Comparison of ENCODE assay signal across 9 cellular contexts in the genomic region with DNA sequence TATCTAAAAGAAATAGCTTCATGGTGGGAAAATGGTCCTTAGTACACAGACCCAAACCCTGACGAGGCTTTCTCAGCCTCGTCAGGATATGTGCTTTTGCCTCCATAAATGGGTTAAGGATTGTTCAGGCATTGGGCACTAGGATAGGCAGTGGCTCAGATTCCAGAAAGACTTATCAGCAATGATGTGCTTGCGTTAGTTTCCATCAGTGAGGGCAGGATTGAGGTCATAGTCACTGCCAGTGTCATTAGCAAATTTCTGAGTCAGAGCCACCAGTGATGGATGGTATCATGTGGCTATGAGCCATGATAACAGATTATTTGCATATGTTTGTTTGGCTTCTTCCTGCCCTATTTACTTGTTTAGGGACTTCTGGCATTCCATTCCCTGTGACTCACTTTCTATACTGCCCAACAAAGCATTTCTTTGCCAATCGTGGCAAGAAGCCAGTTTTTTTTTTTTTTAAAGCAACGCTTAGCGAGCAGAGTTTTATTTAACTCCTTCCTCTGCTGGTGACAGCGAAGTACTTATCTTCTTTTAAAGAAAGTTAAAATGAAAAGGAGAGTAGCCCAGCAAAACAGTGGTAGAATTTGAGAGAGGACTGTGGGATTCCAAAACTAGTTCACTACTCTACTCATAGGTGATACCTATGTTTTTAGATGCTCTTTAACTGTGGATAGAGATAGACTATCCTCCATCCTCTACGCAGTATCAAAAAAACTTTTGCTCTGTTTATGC. TPM values are rescaled to one million over a fixed set of nuclear protein-coding genes. Genes with fewer than 3 reads are reported as not detected.
DNase-seq lines count a peak whose midpoint lies in the region; FAIRE-seq and TF ChIP-seq lines count a peak whose summit lies in the region.
"Had no signal": no experiment of that assay in that cellular context is flagged by ENCODE, and none has a peak within 500 bp of the region (broad histone marks: within the 10 kb centered on the region; RNA-seq: fewer than 3 reads in every experiment).

No MANE protein-coding gene starts in this region.

- no peak overlapping the region for H3K4me3 Mint-ChIP-seq in activated CD4-positive, alpha-beta memory T cell treated with anti-CD3 and anti-CD28 coated beads for 36 hours
- H3K4me3 Mint-ChIP-seq in activated CD4-positive, alpha-beta memory T cell treated with anti-CD3 and anti-CD28 coated beads, Interleukin-2, amount 10 ng/mL, durations not matched to agents 7 days and 5 days: no peak overlapping the region
- no peak overlapping the region for H3K4me3 Mint-ChIP-seq in activated T-helper 2 cell treated with anti-CD3 and anti-CD28 coated beads, Interferon-gamma antibody, Interleukin-2, Interleukin-4, amounts not matched to agents 10 μg/mL and 5 μg/mL and 100 μg/mL, durations not matched to agents 14 hours and 24 hours and 36 hours (ENCODE audit: low read depth)

- no peaks in the 10 kb centered on the region for H3K27me3 ChIP-seq in H1 (replicated peaks in 1 of 4; ENCODE audit: control insufficient read depth in 3 of 4, extremely low read depth in 1 of 4, insufficient read depth in 3 of 4, low read length in 3 of 4)
- H3K27me3 ChIP-seq in effector memory CD4-positive, alpha-beta T cell (replicated peaks; ENCODE audit: control insufficient read depth, insufficient read depth, low read length, poor library complexity, severe bottlenecking): no peaks in the 10 kb centered on the region

- no peak overlapping the region for H4K91ac ChIP-seq in H1 (replicated peaks; ENCODE audit: insufficient read length, low read length)

- H3K23ac ChIP-seq in H1 (ENCODE audit: insufficient read length): no peak overlapping the region

- H3K27me3 Mint-ChIP-seq in activated CD4-positive, alpha-beta memory T cell treated with anti-CD3 and anti-CD28 coated beads for 36 hours: peaks cover 2% of the 10 kb centered on the region
- H3K27me3 Mint-ChIP-seq in activated CD4-positive, alpha-beta memory T cell treated with anti-CD3 and anti-CD28 coated beads, Interleukin-2, amount 10 ng/mL, durations not matched to agents 7 days and 5 days: no peaks in the 10 kb centered on the region
- H3K27me3 Mint-ChIP-seq in activated T-helper 2 cell treated with anti-CD3 and anti-CD28 coated beads, Interferon-gamma antibody, Interleukin-2, Interleukin-4, amounts not matched to agents 10 μg/mL and 5 μg/mL and 100 μg/mL, durations not matched to agents 14 hours and 24 hours and 36 hours (ENCODE audit: low read depth): no peaks in the 10 kb centered on the region

- no peak for TF ChIP-seq RAD21 in H1 (IDR thresholded peaks at IDR 0.05 in 1 of 2, conservative IDR thresholded peaks at IDR 0.05 in 1 of 2; ENCODE audit: low read depth in 2 of 2, low read length in 2 of 2)

- no peak overlapping the region for H4K8ac ChIP-seq in H1 (ENCODE audit: extremely low read depth, insufficient read depth, low read length)

- no peak overlapping the region for H4K5ac ChIP-seq in H1 (ENCODE audit: insufficient read length, low read depth, low read length)

- H3K18ac ChIP-seq in H1 (ENCODE audit: extremely low read depth, low read length): no peak overlapping the region

- H3K36me3 ChIP-seq in H1 (ENCODE audit: control insufficient read depth in 2 of 4, insufficient read depth in 4 of 4, low read length in 3 of 4) (no peaks in the 10 kb centered on the region), mesodermal cell (ENCODE audit: control insufficient read depth, insufficient read depth, low read length) (no peaks in the 10 kb centered on the region)
- H3K36me3 ChIP-seq in effector memory CD4-positive, alpha-beta T cell (ENCODE audit: control insufficient read depth, insufficient read depth, low read length): no peaks in the 10 kb centered on the region

- DNase-seq in activated CD4-positive, alpha-beta memory T cell treated with anti-CD3 and anti-CD28 coated beads for 36 hours: peak; percentile 13
- no peak for DNase-seq in activated CD4-positive, alpha-beta memory T cell treated with anti-CD3 and anti-CD28 coated beads, Interleukin-2, amount 10 ng/mL, durations not matched to agents 7 days and 5 days
- DNase-seq in NCI-H345 (lab: John Stamatoyannopoulos, UW): peak; percentile 68
- peak; percentile 50 to 53 for DNase-seq in H1 (ENCODE audit: low read depth in 1 of 2, low spot score in 2 of 2)
- no peak for DNase-seq in effector memory CD4-positive, alpha-beta T cell
- no peak for DNase-seq in Kasumi-1 (lab: John Stamatoyannopoulos, UW)
- no peak for DNase-seq in activated T-helper 2 cell treated with anti-CD3 and anti-CD28 coated beads, Interferon-gamma antibody, Interleukin-2, Interleukin-4, amounts not matched to agents 10 μg/mL and 5 μg/mL and 100 μg/mL, durations not matched to agents 14 hours and 24 hours and 36 hours (ENCODE audit: low spot score)

- peak overlapping the region in 2 of 4 experiments; percentile 5 to 22; a peak in 3 of 7 replicates for H3K9ac ChIP-seq in H1 (replicated peaks in 1 of 4; ENCODE audit: extremely low read depth in 1 of 4, low read depth in 3 of 4, low read length in 3 of 4)

- no peaks in the 10 kb centered on the region; the same call in 1 of the 2 replicates for H3K23me2 ChIP-seq in H1 (ENCODE audit: low read depth, low read length)

- H3K56ac ChIP-seq in H1 (replicated peaks; ENCODE audit: insufficient read length, low read depth, low read length): no peak overlapping the region

- CTCF ChIA-PET in activated CD4-positive, alpha-beta memory T cell treated with anti-CD3 and anti-CD28 coated beads for 36 hours (lab: Charles Lee): interaction anchor here (0.6 to 7.4 kb wide), 5 partner anchors 83 to 365 kb away, joined by 3 to 96 read pairs (median 3); no protein-coding TSS in a partner anchor
- CTCF ChIA-PET in activated CD4-positive, alpha-beta memory T cell treated with anti-CD3 and anti-CD28 coated beads, Interleukin-2, amount 10 ng/mL, durations not matched to agents 7 days and 5 days (lab: Charles Lee): interaction anchor here (3.6 kb wide), 1 partner anchor 298 kb away, joined by 23 read pairs; no protein-coding TSS in a partner anchor
- CTCF ChIA-PET in H1 (lab: Charles Lee; ENCODE audit: partially characterized antibody): interaction anchor here (0.6 to 7.3 kb wide), 8 partner anchors 14 to 365 kb away, joined by 3 to 49 read pairs (median 3); no protein-coding TSS in a partner anchor

- peak overlapping the region; percentile 87; the same call in 1 of the 2 replicates for H2BK5ac ChIP-seq in H1 (ENCODE audit: low read depth, low read length)

- peak overlapping the region; percentile 5 to 58 for H3K4me2 ChIP-seq in H1 (ENCODE audit: insufficient read depth in 1 of 2, low read depth in 2 of 2, low read length in 2 of 2)

- POLR2A ChIA-PET in activated CD4-positive, alpha-beta memory T cell treated with anti-CD3 and anti-CD28 coated beads for 36 hours (lab: Charles Lee): no interaction called here
- POLR2A ChIA-PET in activated CD4-positive, alpha-beta memory T cell treated with anti-CD3 and anti-CD28 coated beads, Interleukin-2, amount 10 ng/mL, durations not matched to agents 7 days and 5 days (lab: Charles Lee): interaction anchor here (1.1 kb wide), 1 partner anchor 268 kb away, joined by 3 read pairs; no protein-coding TSS in a partner anchor
- POLR2A ChIA-PET in H1 (lab: Charles Lee; ENCODE audit: partially characterized antibody): interaction anchor here (2.7 kb wide), 1 partner anchor 179 kb away, joined by 8 read pairs; a partner anchor contains a TSS

- no peaks in the 10 kb centered on the region for H3K79me1 ChIP-seq in H1 (ENCODE audit: low read depth, low read length)

- no peaks in the 10 kb centered on the region for H3K9me3 Mint-ChIP-seq in activated CD4-positive, alpha-beta memory T cell treated with anti-CD3 and anti-CD28 coated beads for 36 hours
- H3K9me3 Mint-ChIP-seq in activated CD4-positive, alpha-beta memory T cell treated with anti-CD3 and anti-CD28 coated beads, Interleukin-2, amount 10 ng/mL, durations not matched to agents 7 days and 5 days: no peaks in the 10 kb centered on the region
- no peaks in the 10 kb centered on the region for H3K9me3 Mint-ChIP-seq in activated T-helper 2 cell treated with anti-CD3 and anti-CD28 coated beads, Interferon-gamma antibody, Interleukin-2, Interleukin-4, amounts not matched to agents 10 μg/mL and 5 μg/mL and 100 μg/mL, durations not matched to agents 14 hours and 24 hours and 36 hours

- H2BK15ac ChIP-seq in H1 (ENCODE audit: low read length): no peak overlapping the region

- H3K4ac ChIP-seq in H1 (replicated peaks; ENCODE audit: insufficient read length, low read depth, low read length): no peak overlapping the region

- H2BK120ac ChIP-seq in H1 (replicated peaks; ENCODE audit: low read depth, low read length): peak overlapping the region; percentile 40

- FAIRE-seq in H1 (lab: Jason Lieb, UNC): peak; percentile 19

- H2BK20ac ChIP-seq in H1 (ENCODE audit: low read length): 0 out of 2 replicates have a peak overlapping the region, but pooled peaks have one; percentile 19

- no peak; a peak in 1 of 3 replicates for TF ChIP-seq EP300 in H1 (IDR thresholded peaks at IDR 0.05; ENCODE audit: borderline replicate concordance in 1 of 2, low read depth in 2 of 2, low read length in 2 of 2)

- no peak overlapping the region for H2AK5ac ChIP-seq in H1 (ENCODE audit: low read depth, low read length)

- no peaks in the 10 kb centered on the region for H3K79me2 ChIP-seq in H1 (ENCODE audit: control insufficient read depth in 1 of 2, insufficient read depth in 2 of 2, low read length in 2 of 2)

- H3K4me3 ChIP-seq in H1 (ENCODE audit: extremely low read depth in 1 of 4, insufficient read depth in 2 of 4, low read depth in 3 of 4, low read length in 4 of 4) (peak overlapping the region in 1 of 4 experiments; percentile 39; a peak in 2 of 8 replicates), mesodermal cell (ENCODE audit: extremely low read depth, insufficient read depth, low read length, poor library complexity, severe bottlenecking) (no peak overlapping the region)
- H3K4me3 ChIP-seq in effector memory CD4-positive, alpha-beta T cell (ENCODE audit: insufficient read depth, low read depth, low read length, poor library complexity, severe bottlenecking): no peak overlapping the region

- no peak; a peak in 1 of 3 replicates for TF ChIP-seq POLR2A in H1 (IDR thresholded peaks at IDR 0.05; ENCODE audit: control extremely low read depth in 1 of 2, low read depth in 2 of 2, low read length in 2 of 2)

- no peaks in the 10 kb centered on the region for H3K9me3 ChIP-seq in H1 (ENCODE audit: insufficient read depth in 2 of 2, low read depth in 1 of 2, low read length in 1 of 2)
- no peaks in the 10 kb centered on the region for H3K9me3 ChIP-seq in mesodermal cell (ENCODE audit: control insufficient read depth, low read length)
- H3K9me3 ChIP-seq in effector memory CD4-positive, alpha-beta T cell (ENCODE audit: control insufficient read depth, low read length): no peaks in the 10 kb centered on the region

- peak overlapping the region; percentile 41; the same call in 1 of the 2 replicates for H2BK12ac ChIP-seq in H1 (ENCODE audit: low read depth, low read length)

- peak overlapping the region; percentile 46; the same call in 1 of the 2 replicates for H3K27ac ChIP-seq in H1 (ENCODE audit: low read depth, low read length)
- peak overlapping the region; percentile 89 for H3K27ac ChIP-seq in mesodermal cell (ENCODE audit: low read depth, low read length, severe bottlenecking)
- no peak overlapping the region for H3K27ac ChIP-seq in effector memory CD4-positive, alpha-beta T cell (ENCODE audit: insufficient read depth, low read length, poor library complexity, severe bottlenecking)

- no peaks in the 10 kb centered on the region for H4K20me1 ChIP-seq in H1 (replicated peaks in 1 of 2; ENCODE audit: control insufficient read depth in 1 of 2, insufficient read depth in 2 of 2, low read length in 2 of 2)

- intact Hi-C loops in activated CD4-positive, alpha-beta memory T cell treated with anti-CD3 and anti-CD28 coated beads for 36 hours (cut with micrococcal nuclease): loop anchor here (2.0 kb wide), 1 partner anchor 79 kb away; a partner anchor contains a TSS
- intact Hi-C loops in activated T-helper 2 cell treated with anti-CD3 and anti-CD28 coated beads, Interferon-gamma antibody, Interleukin-2, Interleukin-4, amounts not matched to agents 10 μg/mL and 5 μg/mL and 100 μg/mL, durations not matched to agents 14 hours and 24 hours and 36 hours (cut with micrococcal nuclease): no loop called here

- no peak for TF ChIP-seq CTCF in H1 (IDR thresholded peaks at IDR 0.05; ENCODE audit: control extremely low read depth in 1 of 3, insufficient read depth in 1 of 3, low read depth in 1 of 3, low read length in 3 of 3)

- WGBS in H1 (ENCODE audit: extremely low coverage in 1 of 2, insufficient coverage in 1 of 2, insufficient read length in 1 of 2, insufficient replicate concordance in 2 of 2, low coverage in 1 of 2, low lambda C conversion rate in 2 of 2, missing lambda C conversion rate in 1 of 2), 2 experiments: 11% methylated on average over 8 of the region's 8 CpGs; no CpG with 5 or more reads in 1 of the 2 experiments
- WGBS in mesodermal cell (ENCODE audit: insufficient coverage in 2 of 2), 2 experiments: 17 to 20% methylated on average over 3 of the region's 8 CpGs

- H3K4me1 ChIP-seq in H1 (replicated peaks in 1 of 4; ENCODE audit: control insufficient read depth in 3 of 4, insufficient read depth in 4 of 4, low read length in 3 of 4) (peaks cover 0 to 12% (median 9%) of the 10 kb centered on the region in 4 experiments; a peak in 5 of 7 replicates), mesodermal cell (ENCODE audit: control insufficient read depth, insufficient read depth, low read length, poor library complexity, severe bottlenecking) (peaks cover 5% of the 10 kb centered on the region)
- H3K4me1 ChIP-seq in effector memory CD4-positive, alpha-beta T cell (ENCODE audit: control insufficient read depth, insufficient read depth, low read length, poor library complexity, severe bottlenecking): no peaks in the 10 kb centered on the region

- no peaks in the 10 kb centered on the region for H3K4me1 Mint-ChIP-seq in activated CD4-positive, alpha-beta memory T cell treated with anti-CD3 and anti-CD28 coated beads for 36 hours (ENCODE audit: low read depth)
- peaks cover 3% of the 10 kb centered on the region for H3K4me1 Mint-ChIP-seq in activated CD4-positive, alpha-beta memory T cell treated with anti-CD3 and anti-CD28 coated beads, Interleukin-2, amount 10 ng/mL, durations not matched to agents 7 days and 5 days
- H3K4me1 Mint-ChIP-seq in activated T-helper 2 cell treated with anti-CD3 and anti-CD28 coated beads, Interferon-gamma antibody, Interleukin-2, Interleukin-4, amounts not matched to agents 10 μg/mL and 5 μg/mL and 100 μg/mL, durations not matched to agents 14 hours and 24 hours and 36 hours (ENCODE audit: low read depth): peaks cover 8% of the 10 kb centered on the region

- H3K27ac Mint-ChIP-seq in activated CD4-positive, alpha-beta memory T cell treated with anti-CD3 and anti-CD28 coated beads for 36 hours: no peak overlapping the region
- no peak overlapping the region for H3K27ac Mint-ChIP-seq in activated CD4-positive, alpha-beta memory T cell treated with anti-CD3 and anti-CD28 coated beads, Interleukin-2, amount 10 ng/mL, durations not matched to agents 7 days and 5 days
- H3K27ac Mint-ChIP-seq in activated T-helper 2 cell treated with anti-CD3 and anti-CD28 coated beads, Interferon-gamma antibody, Interleukin-2, Interleukin-4, amounts not matched to agents 10 μg/mL and 5 μg/mL and 100 μg/mL, durations not matched to agents 14 hours and 24 hours and 36 hours: no peak overlapping the region

- H2AFZ ChIP-seq in H1 (ENCODE audit: low read length): peak overlapping the region; percentile 64

- H3K14ac ChIP-seq in H1 (ENCODE audit: insufficient read length): no peak overlapping the region

- no peaks in the 10 kb centered on the region for H3K36me3 Mint-ChIP-seq in activated CD4-positive, alpha-beta memory T cell treated with anti-CD3 and anti-CD28 coated beads for 36 hours
- H3K36me3 Mint-ChIP-seq in activated CD4-positive, alpha-beta memory T cell treated with anti-CD3 and anti-CD28 coated beads, Interleukin-2, amount 10 ng/mL, durations not matched to agents 7 days and 5 days (ENCODE audit: low read depth): no peaks in the 10 kb centered on the region
- H3K36me3 Mint-ChIP-seq in activated T-helper 2 cell treated with anti-CD3 and anti-CD28 coated beads, Interferon-gamma antibody, Interleukin-2, Interleukin-4, amounts not matched to agents 10 μg/mL and 5 μg/mL and 100 μg/mL, durations not matched to agents 14 hours and 24 hours and 36 hours (ENCODE audit: low read depth): no peaks in the 10 kb centered on the region

RNA-seq across cellular contexts. Expression of a gene that starts 44.4 kb away (rescaled TPM):
- under 1 TPM in 1 of 2 experiments, not detected in 1; 0.05 TPM for total RNA-seq in activated CD4-positive, alpha-beta memory T cell treated with anti-CD3 and anti-CD28 coated beads for 36 hours
- total RNA-seq in activated CD4-positive, alpha-beta memory T cell treated with anti-CD3 and anti-CD28 coated beads, Interleukin-2, amount 10 ng/mL, durations not matched to agents 7 days and 5 days: not detected
- total RNA-seq in H1 (2021; fragmentation: NEBNext Ultra II Directional; extraction: Animal tissue kit (Norgen Biotek cat#: 25700)): not detected in 2 replicates
- polyA plus RNA-seq in H1 (2011; rRNA removed): not detected in 2 replicates
- polyA plus RNA-seq in H1 (2011; cell fraction: cytosol; rRNA removed): not detected
- not detected for polyA plus RNA-seq in H1 (2011; cell fraction: nucleus; rRNA removed)
- polyA plus RNA-seq in H1 (2012, experiment 1 of 2): 0.04 TPM in 1 of 4 replicates, not detected in the others
- polyA plus RNA-seq in H1 (2012, experiment 2 of 2): not detected
- 0.02 TPM for polyA plus RNA-seq in H1 (2013, experiment 1 of 2)
- polyA plus RNA-seq in H1 (2013, experiment 2 of 2): under 0.01 TPM
- polyA minus RNA-seq in H1 (2011; rRNA and poly(A)+ RNA removed): not detected in 2 replicates
- polyA minus RNA-seq in H1 (2011; cell fraction: cytosol; rRNA and poly(A)+ RNA removed): 0.81 TPM
- not detected for polyA minus RNA-seq in H1 (2011; cell fraction: nucleus; rRNA and poly(A)+ RNA removed)
- polyA plus RNA-seq in mesodermal cell (2013, experiment 1 of 2): 0.07 TPM
- not detected for polyA plus RNA-seq in mesodermal cell (2013, experiment 2 of 2)
- not detected in 2 replicates for total RNA-seq in activated T-helper 2 cell treated with anti-CD3 and anti-CD28 coated beads, Interferon-gamma antibody, Interleukin-2, Interleukin-4, amounts not matched to agents 10 μg/mL and 5 μg/mL and 100 μg/mL, durations not matched to agents 14 hours and 24 hours and 36 hours
- polyA plus RNA-seq: urinary bladder had no signal

Comparison
In these comparisons a context has a peak if more than half of its experiments do, and no peak if none do; other contexts are left out.
1. DNase-seq: peak in activated CD4-positive, alpha-beta memory T cell treated with anti-CD3 and anti-CD28 coated beads for 36 hours (single experiment), NCI-H345 (single experiment) and H1 (2 of 2); none in activated CD4-positive, alpha-beta memory T cell treated with anti-CD3 and anti-CD28 coated beads, Interleukin-2, amount 10 ng/mL, durations not matched to agents 7 days and 5 days (single experiment), effector memory CD4-positive, alpha-beta T cell (0 of 3), Kasumi-1 (0 of 2) and activated T-helper 2 cell treated with anti-CD3 and anti-CD28 coated beads, Interferon-gamma antibody, Interleukin-2, Interleukin-4, amounts not matched to agents 10 μg/mL and 5 μg/mL and 100 μg/mL, durations not matched to agents 14 hours and 24 hours and 36 hours (single experiment).